In the genomic region with DNA sequence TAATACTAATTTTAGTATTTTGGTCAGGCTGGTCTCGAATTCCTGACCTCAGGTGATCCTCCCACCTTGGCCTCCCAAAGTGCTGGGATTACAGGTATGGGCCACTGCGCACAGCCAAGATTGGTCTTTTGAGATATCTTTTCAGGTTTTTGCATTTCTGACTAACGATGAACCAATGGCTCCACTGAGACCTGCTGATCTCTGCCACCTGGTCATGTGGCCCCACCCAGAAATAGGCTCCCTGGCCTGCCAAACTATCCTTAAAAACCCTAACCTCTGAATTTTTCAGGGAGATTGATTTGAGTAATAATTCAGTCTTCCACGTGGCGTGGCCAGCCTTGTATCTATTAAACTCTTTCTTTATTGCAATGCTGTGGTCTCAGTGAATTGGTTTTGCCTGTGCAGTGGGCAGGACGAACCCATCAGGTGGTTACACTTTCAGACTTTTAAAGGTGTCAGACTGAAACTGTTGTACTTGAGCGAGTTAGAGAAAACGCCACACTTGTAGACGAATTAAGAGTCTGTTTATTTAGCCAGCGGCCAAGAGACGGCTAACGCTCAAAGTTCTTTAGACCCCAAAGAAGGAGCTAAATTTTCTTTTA, we compare ENCODE assay signal across 12 cellular contexts.
DNase-seq lines count a peak whose midpoint lies in the region; ATAC-seq, FAIRE-seq and TF ChIP-seq lines count a peak whose summit lies in the region.
"Had no signal": no experiment of that assay in that cellular context is flagged by ENCODE, and none has a peak within 500 bp of the region (broad histone marks: within the 10 kb centered on the region; RNA-seq: fewer than 3 reads in every experiment).

No MANE protein-coding gene starts in this region.

- peak overlapping the region; percentile 95 for H3K4me3 ChIP-seq in OCI-LY1 (ENCODE audit: low read depth, low read length, poor library complexity, severe bottlenecking)
- H3K4me3 ChIP-seq: lower lobe of right lung had no signal

- H3K4me1 ChIP-seq in OCI-LY1 (ENCODE audit: insufficient read depth, low read length, severe bottlenecking): peaks cover 86% of the 10 kb centered on the region
- H3K4me1 ChIP-seq: lower lobe of right lung had no signal

- H3K36me3 ChIP-seq in OCI-LY1 (ENCODE audit: insufficient read depth, low read length): peaks cover 33% of the 10 kb centered on the region; the same call in 1 of the 2 replicates
- H3K36me3 ChIP-seq: lower lobe of right lung had no signal

- H3K27ac ChIP-seq in OCI-LY1 (ENCODE audit: low read depth, low read length, poor library complexity, severe bottlenecking): peak overlapping the region; percentile 100
- H3K27ac ChIP-seq: lower lobe of right lung had no signal

- no peak for TF ChIP-seq POLR2A in GM12891 (IDR thresholded peaks at IDR 0.05; ENCODE audit: low read depth, low read length)

- FAIRE-seq in GM12891 (lab: Jason Lieb, UNC): peak; percentile 88
- FAIRE-seq: urothelium cell line had no signal

- no peaks in the 10 kb centered on the region for H4K20me1 ChIP-seq in OCI-LY1 (ENCODE audit: insufficient read depth, low read length)

- H3K79me2 ChIP-seq in OCI-LY1 (ENCODE audit: insufficient read depth, low read length): peaks cover 59% of the 10 kb centered on the region

- no peaks in the 10 kb centered on the region for H3K27me3 ChIP-seq in OCI-LY1 (ENCODE audit: insufficient read depth, low read length)

- H2AFZ ChIP-seq in OCI-LY1 (ENCODE audit: low read length): no peak overlapping the region

- H3K9ac ChIP-seq in OCI-LY1 (ENCODE audit: low read length): peak overlapping the region; percentile 100

- TF ChIP-seq CTCF in OCI-LY1 (IDR thresholded peaks at IDR 0.05; ENCODE audit: low read length): no peak

- peaks cover 10% of the 10 kb centered on the region; the same call in 1 of the 2 replicates for H3F3A ChIP-seq in OCI-LY1 (ENCODE audit: insufficient read depth, low read length)

- H3K9me3 ChIP-seq in OCI-LY1 (ENCODE audit: low read length): no peaks in the 10 kb centered on the region
- H3K9me3 ChIP-seq: lower lobe of right lung had no signal

- H3K4me2 ChIP-seq in OCI-LY1 (ENCODE audit: low read length): peak overlapping the region; percentile 97

- ATAC-seq in GM21360 (IDR thresholded peaks at IDR 0.05; ENCODE audit: unreplicated experiment): peak; percentile 78
- ATAC-seq in HG03025 (IDR thresholded peaks at IDR 0.05; ENCODE audit: low FRiP score, unreplicated experiment): peak; percentile 86
- ATAC-seq: HCT116, lower lobe of right lung had no signal

- no peak for DNase-seq in GM12891 (ENCODE audit: insufficient read length, low spot score)
- DNase-seq in globus pallidus (ENCODE audit: low spot score): no peak
- DNase-seq in activated naive CD4-positive, alpha-beta T cell treated with Interleukin-2 at 50 U/mL for 16 hours: no peak
- no peak for DNase-seq in SKM-1 treated with dmso at 0.1 percent for 144 hours (lab: John Stamatoyannopoulos, UW; ENCODE audit: unreplicated experiment)
- no peak for DNase-seq in pons (ENCODE audit: low spot score)
- DNase-seq: lower lobe of right lung, NCI-H69 had no signal

- no peaks in the 10 kb centered on the region for H3K9me2 ChIP-seq in OCI-LY1 (ENCODE audit: low read depth, low read length)

TF ChIP-seq in GM12891, 5 proteins besides CTCF, POLR2A, EP300 and RAD21:
- TF ChIP-seq PAX5 (IDR thresholded peaks at IDR 0.05; ENCODE audit: insufficient read depth, low read length, severe bottlenecking): peak; percentile 40
- TF ChIP-seq SPI1 (IDR thresholded peaks at IDR 0.05; ENCODE audit: low read depth, low read length): no peak
TF ChIP-seq in GM12891: peak in this region for 1.
